Comparison of ENCODE assay signal across 9 cellular contexts in genomic region chr11:94171693-94172440, GRCh38. TPM values are rescaled to one million over a fixed set of nuclear protein-coding genes. Genes with fewer than 3 reads are reported as not detected.
DNase-seq lines count a peak whose midpoint lies in the region; ATAC-seq and TF ChIP-seq lines count a peak whose summit lies in the region.
"Had no signal": no experiment of that assay in that cellular context is flagged by ENCODE, and none has a peak within 500 bp of the region (broad histone marks: within the 10 kb centered on the region; RNA-seq: fewer than 3 reads in every experiment).

No MANE protein-coding gene starts in this region.

- no peak overlapping the region for H2BK15ac ChIP-seq in mesendoderm (replicated peaks; ENCODE audit: low read depth)

- H3K27me3 ChIP-seq in SJCRH30: no peaks in the 10 kb centered on the region
- no peaks in the 10 kb centered on the region for H3K27me3 ChIP-seq in mesendoderm (ENCODE audit: insufficient read depth, low read length, poor library complexity)

- H3K9ac ChIP-seq in mesendoderm (ENCODE audit: low read length): peak overlapping the region; percentile 10

- H3K27ac ChIP-seq in 22Rv1 (no peak overlapping the region), SJCRH30 (no peak overlapping the region), mesendoderm (ENCODE audit: low read depth, low read length) (no peak overlapping the region)

- no peak overlapping the region for H2AK5ac ChIP-seq in mesendoderm (ENCODE audit: low read length)

- H3K79me2 ChIP-seq in mesendoderm (ENCODE audit: control insufficient read depth, insufficient read depth, low read length): peaks cover 46% of the 10 kb centered on the region

- no peaks in the 10 kb centered on the region for H3K36me3 ChIP-seq in SJCRH30
- no peaks in the 10 kb centered on the region for H3K36me3 ChIP-seq in mesendoderm (ENCODE audit: control insufficient read depth, insufficient read depth, low read length)
- H3K36me3 ChIP-seq: HAP-1 had no signal

- H3K4me3 ChIP-seq in SJCRH30 (no peak overlapping the region), cardiac fibroblast (replicated peaks in 1 of 2; ENCODE audit: low read depth in 2 of 2, low read length in 2 of 2) (no peak overlapping the region), mesendoderm (ENCODE audit: low read length) (no peak overlapping the region)
- H3K4me3 ChIP-seq: HAP-1 had no signal

- H3K56ac ChIP-seq in mesendoderm (ENCODE audit: low read length): peak overlapping the region; percentile 63

- H3K4me2 ChIP-seq in mesendoderm (ENCODE audit: low read length): no peak overlapping the region

- H2BK120ac ChIP-seq in mesendoderm (ENCODE audit: low read depth, low read length): no peak overlapping the region

- H3K4me1 ChIP-seq in SJCRH30 (peaks cover 17% of the 10 kb centered on the region), mesendoderm (ENCODE audit: control insufficient read depth, low read depth, low read length) (peaks cover 3% of the 10 kb centered on the region)
- H3K4me1 ChIP-seq: HAP-1 had no signal

- no peak overlapping the region for H4K5ac ChIP-seq in mesendoderm (ENCODE audit: low read length)

- no peak overlapping the region for H3K23ac ChIP-seq in mesendoderm (ENCODE audit: low read length)

- H3K9me3 ChIP-seq in SJCRH30 (replicated peaks): no peaks in the 10 kb centered on the region
- H3K9me3 ChIP-seq: HAP-1 had no signal

- H3K4ac ChIP-seq in mesendoderm (ENCODE audit: low read depth, low read length): no peak overlapping the region

- ATAC-seq in HG03045 (IDR thresholded peaks at IDR 0.05; ENCODE audit: unreplicated experiment): peak; percentile 62
- no peak for ATAC-seq in HG03469 (IDR thresholded peaks at IDR 0.05; ENCODE audit: unreplicated experiment)

- no peak overlapping the region for H2BK5ac ChIP-seq in mesendoderm (ENCODE audit: low read length)

- H3K79me1 ChIP-seq in mesendoderm (ENCODE audit: low read length): peaks cover 49% of the 10 kb centered on the region

- no CpG with 5 or more reads among the region's 8 CpGs for WGBS in mesendoderm (ENCODE audit: extremely low coverage, insufficient coverage, low lambda C conversion rate)

- DNase-seq in GDM1 (lab: John Stamatoyannopoulos, UW) (peak; percentile 6), SJCRH30 (peak; percentile 25 to 67), cardiac fibroblast (ENCODE audit: low read depth in 2 of 2) (peak; percentile 52 to 67), mesendoderm (peak; percentile 77), occipital lobe (lab: John Stamatoyannopoulos, UW) (no peak)

- no peak overlapping the region for H3K18ac ChIP-seq in mesendoderm (ENCODE audit: low read length)

- TF ChIP-seq CTCF in 22Rv1 (IDR thresholded peaks at IDR 0.05) (peak; percentile 70), cardiac fibroblast (IDR thresholded peaks at IDR 0.05; ENCODE audit: low read depth, low read length) (peak; percentile 70)

- no peak overlapping the region for H4K8ac ChIP-seq in mesendoderm (ENCODE audit: low read depth, low read length)

RNA-seq across cellular contexts. Expression of gene PANX1, which starts 43.2 kb away (rescaled TPM):
- total RNA-seq in SJCRH30 (2014; rRNA removed; shearing (Covaris generic)): 22.1 and 22.5 TPM in 2 replicates
- 20.9 TPM for polyA plus RNA-seq in mesendoderm (2013, experiment 1 of 2)
- polyA plus RNA-seq in mesendoderm (2013, experiment 2 of 2): 20.6 TPM
- total RNA-seq in occipital lobe: 191 TPM
